14 cellular contexts compared by ENCODE assay signal in genomic region chr10:110310741-110311140, GRCh38. TPM values are rescaled to one million over a fixed set of nuclear protein-coding genes. Genes with fewer than 3 reads are reported as not detected.
DNase-seq lines count a peak whose midpoint lies in the region; ATAC-seq and TF ChIP-seq lines count a peak whose summit lies in the region.
"Had no signal": no experiment of that assay in that cellular context is flagged by ENCODE, and none has a peak within 500 bp of the region (broad histone marks: within the 10 kb centered on the region; RNA-seq: fewer than 3 reads in every experiment).

No MANE protein-coding gene starts in this region.

- peak overlapping the region; percentile 29; the same call in 1 of the 2 replicates for H3K4me2 ChIP-seq in KMS-11

- no peak overlapping the region for H3K27ac ChIP-seq in KMS-11
- H3K27ac ChIP-seq: ascending aorta had no signal

- H3K4me3 ChIP-seq in KMS-11 (IDR thresholded peaks at IDR 0.05; ENCODE audit: insufficient read depth, low read depth, low read length): no peak overlapping the region
- H3K4me3 ChIP-seq: ascending aorta had no signal

- DNase-seq in activated T-cell treated with anti-CD3 and anti-CD28 coated beads, Interleukin-2, amount 50 U/mL, for 72 hours: no peak
- DNase-seq in activated T-cell treated with anti-CD3 and anti-CD28 coated beads, Interleukin-2, amount 50 U/mL, for 48 hours: no peak
- peak; percentile 91 for DNase-seq in dermis blood vessel endothelial cell
- no peak for DNase-seq in stimulated activated effector memory CD8-positive, alpha-beta T cell treated with anti-CD3 and anti-CD28 coated beads, Interleukin-12 subunit alpha, Interleukin-12 subunit beta, amount 100 ng/mL, for 72 hours (ENCODE audit: low spot score in 2 of 2)
- no peak for DNase-seq in glutamatergic neuron
- no peak for DNase-seq in foreskin melanocyte
- DNase-seq: activated gamma-delta T cell treated with Interleukin-2 at 50 U/mL for 16 hours had no signal

- TF ChIP-seq CTCF in KMS-11 (conservative IDR thresholded peaks at IDR 0.05; ENCODE audit: low read depth, low read length) (no peak), glutamatergic neuron (IDR thresholded peaks at IDR 0.05; ENCODE audit: partially characterized antibody, unreplicated experiment) (no peak)

- peak in 1 of 2 donors; percentile 35 for ATAC-seq in activated T-cell treated with anti-CD3 and anti-CD28 coated beads, Interleukin-2, amount 50 U/mL, for 72 hours (replicated peaks in 1 of 2)
- no peak for ATAC-seq in stimulated activated effector memory CD8-positive, alpha-beta T cell treated with anti-CD3 and anti-CD28 coated beads, Interleukin-12 subunit alpha, Interleukin-12 subunit beta, amount 100 ng/mL, for 72 hours
- no peak for ATAC-seq in HG02763 (IDR thresholded peaks at IDR 0.05; ENCODE audit: unreplicated experiment)

- H2AFZ ChIP-seq in KMS-11 (ENCODE audit: low read depth): no peak overlapping the region

- H3K27me3 ChIP-seq in KMS-11 (ENCODE audit: insufficient read depth, low read depth): no peaks in the 10 kb centered on the region
- H3K27me3 ChIP-seq: ascending aorta had no signal

- no peaks in the 10 kb centered on the region for H4K20me1 ChIP-seq in KMS-11 (ENCODE audit: insufficient read depth)

- H3K9ac ChIP-seq in KMS-11: no peak overlapping the region

- H3K27ac Mint-ChIP-seq in activated T-cell treated with anti-CD3 and anti-CD28 coated beads, Interleukin-2, amount 50 U/mL, for 72 hours: peak overlapping the region; percentile 15
- no peak overlapping the region for H3K27ac Mint-ChIP-seq in stimulated activated effector memory CD8-positive, alpha-beta T cell treated with anti-CD3 and anti-CD28 coated beads, Interleukin-12 subunit alpha, Interleukin-12 subunit beta, amount 100 ng/mL, for 72 hours
- no peak overlapping the region for H3K27ac Mint-ChIP-seq in glutamatergic neuron (ENCODE audit: unreplicated experiment)
- H3K27ac Mint-ChIP-seq: activated CD8-positive, alpha-beta memory T cell treated with anti-CD3 and anti-CD28 coated beads, Interleukin-2, amount 10 ng/mL, durations not matched to agents 7 days and 5 days; CD8-positive, alpha-beta T cell; memory B cell; naive thymus-derived CD4-positive, alpha-beta T cell had no signal

- no peaks in the 10 kb centered on the region for H3K79me2 ChIP-seq in KMS-11 (ENCODE audit: insufficient read depth, low read depth)

- H3K4me3 Mint-ChIP-seq in activated T-cell treated with anti-CD3 and anti-CD28 coated beads, Interleukin-2, amount 50 U/mL, for 72 hours: peak overlapping the region; percentile 1 to 38
- H3K4me3 Mint-ChIP-seq in stimulated activated effector memory CD8-positive, alpha-beta T cell treated with anti-CD3 and anti-CD28 coated beads, Interleukin-12 subunit alpha, Interleukin-12 subunit beta, amount 100 ng/mL, for 72 hours: peak overlapping the region; percentile 1
- no peak overlapping the region for H3K4me3 Mint-ChIP-seq in glutamatergic neuron (ENCODE audit: unreplicated experiment)
- H3K4me3 Mint-ChIP-seq: activated CD8-positive, alpha-beta memory T cell treated with anti-CD3 and anti-CD28 coated beads, Interleukin-2, amount 10 ng/mL, durations not matched to agents 7 days and 5 days; CD8-positive, alpha-beta T cell; memory B cell; naive thymus-derived CD4-positive, alpha-beta T cell had no signal

- H3K27me3 Mint-ChIP-seq in activated T-cell treated with anti-CD3 and anti-CD28 coated beads, Interleukin-2, amount 50 U/mL, for 72 hours (ENCODE audit: low read depth): no peaks in the 10 kb centered on the region
- H3K27me3 Mint-ChIP-seq in glutamatergic neuron (ENCODE audit: unreplicated experiment): no peaks in the 10 kb centered on the region
- H3K27me3 Mint-ChIP-seq: activated CD8-positive, alpha-beta memory T cell treated with anti-CD3 and anti-CD28 coated beads, Interleukin-2, amount 10 ng/mL, durations not matched to agents 7 days and 5 days had no signal

- peaks cover 36% of the 10 kb centered on the region for H3K4me1 ChIP-seq in KMS-11 (ENCODE audit: low read depth, poor library complexity, severe bottlenecking)

- no peaks in the 10 kb centered on the region for H3K36me3 ChIP-seq in KMS-11 (ENCODE audit: insufficient read depth)
- H3K36me3 ChIP-seq: ascending aorta had no signal

- H3K36me3 Mint-ChIP-seq in activated T-cell treated with anti-CD3 and anti-CD28 coated beads, Interleukin-2, amount 50 U/mL, for 72 hours (ENCODE audit: insufficient read depth in 2 of 2): no peaks in the 10 kb centered on the region
- H3K36me3 Mint-ChIP-seq in stimulated activated effector memory CD8-positive, alpha-beta T cell treated with anti-CD3 and anti-CD28 coated beads, Interleukin-12 subunit alpha, Interleukin-12 subunit beta, amount 100 ng/mL, for 72 hours: no peaks in the 10 kb centered on the region
- H3K36me3 Mint-ChIP-seq in glutamatergic neuron (ENCODE audit: unreplicated experiment): no peaks in the 10 kb centered on the region
- H3K36me3 Mint-ChIP-seq: activated CD8-positive, alpha-beta memory T cell treated with anti-CD3 and anti-CD28 coated beads, Interleukin-2, amount 10 ng/mL, durations not matched to agents 7 days and 5 days; CD8-positive, alpha-beta T cell; memory B cell; naive thymus-derived CD4-positive, alpha-beta T cell had no signal

- peaks cover 49% of the 10 kb centered on the region for H3K4me1 Mint-ChIP-seq in activated T-cell treated with anti-CD3 and anti-CD28 coated beads, Interleukin-2, amount 50 U/mL, for 72 hours (ENCODE audit: low read depth)
- peaks cover 35% of the 10 kb centered on the region for H3K4me1 Mint-ChIP-seq in stimulated activated effector memory CD8-positive, alpha-beta T cell treated with anti-CD3 and anti-CD28 coated beads, Interleukin-12 subunit alpha, Interleukin-12 subunit beta, amount 100 ng/mL, for 72 hours
- peaks cover 3% of the 10 kb centered on the region for H3K4me1 Mint-ChIP-seq in glutamatergic neuron (ENCODE audit: low read depth, unreplicated experiment)

- no peaks in the 10 kb centered on the region for H3K9me3 Mint-ChIP-seq in activated T-cell treated with anti-CD3 and anti-CD28 coated beads, Interleukin-2, amount 50 U/mL, for 72 hours
- no peaks in the 10 kb centered on the region for H3K9me3 Mint-ChIP-seq in stimulated activated effector memory CD8-positive, alpha-beta T cell treated with anti-CD3 and anti-CD28 coated beads, Interleukin-12 subunit alpha, Interleukin-12 subunit beta, amount 100 ng/mL, for 72 hours
- H3K9me3 Mint-ChIP-seq in glutamatergic neuron (ENCODE audit: unreplicated experiment): no peaks in the 10 kb centered on the region
- H3K9me3 Mint-ChIP-seq: CD8-positive, alpha-beta T cell; memory B cell; naive thymus-derived CD4-positive, alpha-beta T cell had no signal

RNA-seq across cellular contexts. Expression of gene SMNDC1, which starts 6.0 kb away (rescaled TPM):
- total RNA-seq in activated T-cell treated with anti-CD3 and anti-CD28 coated beads, Interleukin-2, amount 50 U/mL, for 72 hours: 10 to 100 TPM; 49.2 to 54.6 TPM
- total RNA-seq in dermis blood vessel endothelial cell (11.9 and 14.4 TPM in 2 replicates), glutamatergic neuron (ENCODE audit: unreplicated experiment) (37.1 TPM)
